8 cellular contexts compared by ENCODE assay signal in genomic region chr15:27635916-27636315, GRCh38.
"Had no signal": no experiment of that assay in that cellular context is flagged by ENCODE, and none has a peak within 500 bp of the region (broad histone marks: within the 10 kb centered on the region; RNA-seq: fewer than 3 reads in every experiment).

No MANE protein-coding gene starts in this region.

- FAIRE-seq: G401.6, GM12878, GM12891, GM12892, GM18507, GM19239 had no signal

- H3K4me3 ChIP-seq: GM12878 had no signal

- DNase-seq: GDM1, GF-D8 had no signal

- ATAC-seq: GM12878 had no signal
